In genomic region chr1:227971643-227972282, GRCh38 we compare ENCODE assay signal across 5 cellular contexts. TPM values are rescaled to one million over a fixed set of nuclear protein-coding genes. Genes with fewer than 3 reads are reported as not detected.
"Had no signal": no experiment of that assay in that cellular context is flagged by ENCODE, and none has a peak within 500 bp of the region (broad histone marks: within the 10 kb centered on the region; RNA-seq: fewer than 3 reads in every experiment).

No MANE protein-coding gene starts in this region.

RNA-seq across cellular contexts. Expression of gene WNT9A, which starts 24.0 kb away (rescaled TPM):
- total RNA-seq: SK-MEL-5 had no signal

RNA-seq across cellular contexts. Expression of gene WNT3A, which starts 35.0 kb away (rescaled TPM):
- total RNA-seq: LHCN-M2, Peyer's patch, Right ventricle myocardium inferior, SJCRH30, SK-MEL-5 had no signal
